Comparison of ENCODE assay signal across 8 cellular contexts in the genomic region with DNA sequence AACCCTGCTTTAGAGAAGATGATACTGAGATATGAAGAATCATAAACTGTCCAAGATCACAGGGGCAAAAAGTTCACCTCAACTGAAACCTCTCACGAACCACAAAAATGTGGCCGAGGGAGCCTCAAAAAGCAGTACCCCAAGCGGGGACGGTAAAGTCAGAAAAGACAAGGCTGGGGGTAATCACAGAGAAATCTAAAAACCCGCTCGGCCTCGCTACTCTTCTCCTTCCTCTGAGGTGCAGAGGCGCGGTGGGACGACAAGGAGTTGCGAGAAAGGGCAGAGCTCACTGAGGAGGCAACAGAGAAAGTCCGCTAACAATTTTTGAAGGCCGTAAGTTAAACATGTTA. TPM values are rescaled to one million over a fixed set of nuclear protein-coding genes. Genes with fewer than 3 reads are reported as not detected.
A peak's percentile ranks its signal among the peaks of the same experiment; 100 is the strongest.
DNase-seq lines count a peak whose midpoint lies in the region; ATAC-seq and TF ChIP-seq lines count a peak whose summit lies in the region.

No MANE protein-coding gene starts in this region.

- intact Hi-C loops in activated CD4-positive, alpha-beta T cell treated with anti-CD3 and anti-CD28 coated beads for 36 hours (cut with DNase I, micrococcal nuclease), result loop anchor here (1.0 to 10.0 kb wide), 5 partner anchors 210 to 998 kb away; a partner anchor contains a TSS
- intact Hi-C loops in left ventricle myocardium superior (cut with micrococcal nuclease), result no loop called here

- 28% methylated on average over 13 of the region's 13 CpGs for WGBS in smooth muscle cell (ENCODE audit: low lambda C conversion rate)

- H2AFZ ChIP-seq in smooth muscle cell (ENCODE audit: low read depth), result peak overlapping the region; percentile 100

- CTCF ChIA-PET in activated CD4-positive, alpha-beta T cell treated with anti-CD3 and anti-CD28 coated beads for 36 hours (lab: Charles Lee), result no interaction called here
- CTCF ChIA-PET in WTC11 (lab: Charles Lee), result no interaction called here

- H3K36me3 ChIP-seq in smooth muscle cell (ENCODE audit: low read depth), result no peaks in the 10 kb centered on the region

- peak overlapping the region; percentile 47 for H3K9ac ChIP-seq in smooth muscle cell (ENCODE audit: low read depth)

- POLR2A ChIA-PET in activated CD4-positive, alpha-beta T cell treated with anti-CD3 and anti-CD28 coated beads for 36 hours (lab: Charles Lee), result interaction anchor here (0.5 kb wide), 1 partner anchor 112 kb away, joined by 3 read pairs; no protein-coding TSS in a partner anchor
- POLR2A ChIA-PET in WTC11 (lab: Charles Lee), result no interaction called here

- H3K4me3 Mint-ChIP-seq in activated CD4-positive, alpha-beta T cell treated with anti-CD3 and anti-CD28 coated beads for 36 hours, result peak overlapping the region; percentile 92
- H3K4me3 Mint-ChIP-seq in WTC11, result peak overlapping the region; percentile 90

- no peaks in the 10 kb centered on the region for H3K9me3 ChIP-seq in smooth muscle cell (replicated peaks; ENCODE audit: low read depth)

- peaks cover 15% of the 10 kb centered on the region for H3K4me1 Mint-ChIP-seq in activated CD4-positive, alpha-beta T cell treated with anti-CD3 and anti-CD28 coated beads for 36 hours
- H3K4me1 Mint-ChIP-seq in WTC11, result peaks cover 10% of the 10 kb centered on the region

- no peak overlapping the region for H3K27ac ChIP-seq in smooth muscle cell (ENCODE audit: low read depth)

- H3K9me3 Mint-ChIP-seq in activated CD4-positive, alpha-beta T cell treated with anti-CD3 and anti-CD28 coated beads for 36 hours (ENCODE audit: low read depth), result no peaks in the 10 kb centered on the region
- H3K9me3 Mint-ChIP-seq in WTC11, result no peaks in the 10 kb centered on the region

- no peaks in the 10 kb centered on the region for H4K20me1 ChIP-seq in smooth muscle cell (ENCODE audit: low read depth)

- peaks cover 6% of the 10 kb centered on the region for H3K36me3 Mint-ChIP-seq in activated CD4-positive, alpha-beta T cell treated with anti-CD3 and anti-CD28 coated beads for 36 hours (ENCODE audit: low read depth)
- H3K36me3 Mint-ChIP-seq in WTC11, result peaks cover 4% of the 10 kb centered on the region; the same call in 1 of the 2 replicates

- peak overlapping the region; percentile 92 for H3K4me3 ChIP-seq in smooth muscle cell

- no peak for DNase-seq in activated CD4-positive, alpha-beta T cell treated with anti-CD3 and anti-CD28 coated beads for 36 hours
- no peak for DNase-seq in activated CD4-positive, alpha-beta T cell treated with anti-CD3 and anti-CD28 coated beads, Interleukin-2, amount 50 U/mL, for 1 hour
- DNase-seq in WTC11 (ENCODE audit: low spot score), result peak; percentile 19
- DNase-seq in left ventricle myocardium superior, result no peak
- DNase-seq in smooth muscle cell (lab: John Stamatoyannopoulos, UW; ENCODE audit: unreplicated experiment), result no peak
- no peak for DNase-seq in activated CD4-positive, alpha-beta T cell treated with anti-CD3 and anti-CD28 coated beads for 4 hours
- DNase-seq in OCI-M2 (lab: John Stamatoyannopoulos, UW; ENCODE audit: unreplicated experiment), result no peak

- peak overlapping the region; percentile 95 for H3K4me2 ChIP-seq in smooth muscle cell

- peak; percentile 46 for ATAC-seq in activated CD4-positive, alpha-beta T cell treated with anti-CD3 and anti-CD28 coated beads for 36 hours
- ATAC-seq in HG03025 (IDR thresholded peaks at IDR 0.05; ENCODE audit: low FRiP score, unreplicated experiment), result peak; percentile 45
- peak; percentile 36 for ATAC-seq in WTC11
- ATAC-seq in left ventricle myocardium superior, result peak; percentile 71

- H3K27me3 Mint-ChIP-seq in activated CD4-positive, alpha-beta T cell treated with anti-CD3 and anti-CD28 coated beads for 36 hours, result no peaks in the 10 kb centered on the region
- no peaks in the 10 kb centered on the region for H3K27me3 Mint-ChIP-seq in WTC11 (ENCODE audit: low read depth)

- H3K4me1 ChIP-seq in smooth muscle cell (ENCODE audit: low read depth), result peaks cover 9% of the 10 kb centered on the region

- H3K79me2 ChIP-seq in smooth muscle cell (ENCODE audit: low read depth), result peaks cover 5% of the 10 kb centered on the region

- peak overlapping the region; percentile 79 for H3K27ac Mint-ChIP-seq in activated CD4-positive, alpha-beta T cell treated with anti-CD3 and anti-CD28 coated beads for 36 hours
- peak overlapping the region; percentile 90 for H3K27ac Mint-ChIP-seq in WTC11

- no peaks in the 10 kb centered on the region for H3F3A ChIP-seq in smooth muscle cell (ENCODE audit: low read depth)

- no peaks in the 10 kb centered on the region for H3K27me3 ChIP-seq in smooth muscle cell (ENCODE audit: low read depth)

- TF ChIP-seq CTCF in WTC11 (IDR thresholded peaks at IDR 0.05) (no peak), smooth muscle cell (IDR thresholded peaks at IDR 0.05; ENCODE audit: borderline replicate concordance, insufficient read depth, poor library complexity, severe bottlenecking) (no peak)

TF ChIP-seq in WTC11, 78 proteins besides CTCF, POLR2A, EP300 and RAD21:
- TF ChIP-seq FOXK1 (CRISPR knock-in tag; IDR thresholded peaks at IDR 0.05) (0 out of 2 replicates have a peak, but pooled peaks have one; percentile 9), ZNF396 (CRISPR knock-in tag; IDR thresholded peaks at IDR 0.05; ENCODE audit: borderline replicate concordance) (no peak)

RNA-seq across cellular contexts. Expression of a gene that starts 0.4 kb away (rescaled TPM):
- total RNA-seq in activated CD4-positive, alpha-beta T cell treated with anti-CD3 and anti-CD28 coated beads for 36 hours, result 1 to 10 TPM; 1.6 to 2.7 TPM
- total RNA-seq in WTC11 (2021) (6.0 to 7.1 TPM (median 6.1 TPM) in 3 replicates), left ventricle myocardium superior (5.5 TPM), smooth muscle cell (1.3 and 1.7 TPM in 2 replicates)
- 1.8 and 2.3 TPM in 2 replicates for polyA plus RNA-seq in smooth muscle cell
